Comparison of ENCODE assay signal across 8 cellular contexts in genomic region chr7:134755422-134756022, GRCh38. TPM values are rescaled to one million over a fixed set of nuclear protein-coding genes. Genes with fewer than 3 reads are reported as not detected.
DNase-seq lines count a peak whose midpoint lies in the region; ATAC-seq and TF ChIP-seq lines count a peak whose summit lies in the region.
"Had no signal": no experiment of that assay in that cellular context is flagged by ENCODE, and none has a peak within 500 bp of the region (broad histone marks: within the 10 kb centered on the region; RNA-seq: fewer than 3 reads in every experiment).

No MANE protein-coding gene starts in this region.

- POLR2A ChIA-PET in WTC11 (lab: Charles Lee), result no interaction called here

- H3K27ac ChIP-seq in GM23338 (ENCODE audit: low read depth), result no peak overlapping the region

- H3K27me3 Mint-ChIP-seq in GM23338 (ENCODE audit: insufficient read depth, low read depth, poor library complexity), result no peaks in the 10 kb centered on the region
- H3K27me3 Mint-ChIP-seq in WTC11 (ENCODE audit: low read depth), result no peaks in the 10 kb centered on the region; the same call in 1 of the 2 replicates

- no peaks in the 10 kb centered on the region for H4K20me1 ChIP-seq in GM23338 (replicated peaks; ENCODE audit: insufficient read depth)

- H3K36me3 Mint-ChIP-seq in GM23338 (ENCODE audit: low read depth), result no peaks in the 10 kb centered on the region
- H3K36me3 Mint-ChIP-seq in WTC11, result no peaks in the 10 kb centered on the region

- H3K4me2 ChIP-seq in GM23338, result no peak overlapping the region

- no peaks in the 10 kb centered on the region; the same call in 2 of the 3 replicates for H3K4me1 Mint-ChIP-seq in GM23338
- no peaks in the 10 kb centered on the region for H3K4me1 Mint-ChIP-seq in WTC11

- H2AFZ ChIP-seq in GM23338, result no peak overlapping the region

- H3K4me3 ChIP-seq in GM23338 (no peak overlapping the region), fibroblast of pulmonary artery (replicated peaks; ENCODE audit: low read depth, low read length) (no peak overlapping the region)

- no peak for DNase-seq in GM23338 (ENCODE audit: low spot score)
- peak; percentile 11 for DNase-seq in activated CD4-positive, alpha-beta T cell treated with anti-CD3 and anti-CD28 coated beads for 1 hour
- DNase-seq in fibroblast of pulmonary artery (ENCODE audit: low read depth), result peak; percentile 57
- DNase-seq in stimulated activated CD4-positive, alpha-beta T cell treated with anti-CD3 and anti-CD28 coated beads, TNF-alpha, amount 100 ng/mL, for 48 hours (ENCODE audit: low read depth in 3 of 3), result peak; percentile 12 to 32 (median 22)
- no peak for DNase-seq in activated CD4-positive, CD25-positive, alpha-beta regulatory T cell treated with anti-CD3 and anti-CD28 coated beads, Interleukin-2, amount 50 U/mL, for 72 hours
- no peak for DNase-seq in GM19238 (ENCODE audit: insufficient read length, low spot score)
- no peak for DNase-seq in WTC11 (ENCODE audit: low spot score)

- H3K36me3 ChIP-seq in GM23338 (ENCODE audit: insufficient read depth), result no peaks in the 10 kb centered on the region

- CTCF ChIA-PET in WTC11 (lab: Charles Lee), result interaction anchor here (1.0 to 1.4 kb wide), 3 partner anchors 31 to 138 kb away, joined by 3 read pairs; no protein-coding TSS in a partner anchor

- H3K27ac Mint-ChIP-seq in GM23338, result no peak overlapping the region
- no peak overlapping the region for H3K27ac Mint-ChIP-seq in WTC11
- H3K27ac Mint-ChIP-seq: T-helper 1 cell treated with Interleukin-12 subunit alpha and Interleukin-12 subunit beta and Interleukin-4 antibody, amounts not matched to agents 30 μg/mL and 1 μg/mL, for 36 hours had no signal

- H3K79me2 ChIP-seq in GM23338 (replicated peaks; ENCODE audit: insufficient read depth), result no peaks in the 10 kb centered on the region

- no peaks in the 10 kb centered on the region for H3K4me1 ChIP-seq in GM23338 (ENCODE audit: insufficient read depth)

- H3F3A ChIP-seq in GM23338 (replicated peaks; ENCODE audit: low read depth), result no peaks in the 10 kb centered on the region

- TF ChIP-seq CTCF in GM23338 (conservative IDR thresholded peaks at IDR 0.05; ENCODE audit: low read depth in 2 of 2) (peak; percentile 66 to 71), fibroblast of pulmonary artery (IDR thresholded peaks at IDR 0.05; ENCODE audit: low read length, missing control alignments) (peak; percentile 79), WTC11 (IDR thresholded peaks at IDR 0.05) (no peak)

- H3K9me3 Mint-ChIP-seq in GM23338 (no peaks in the 10 kb centered on the region), WTC11 (no peaks in the 10 kb centered on the region)
- H3K9me3 Mint-ChIP-seq: T-helper 1 cell treated with Interleukin-12 subunit alpha and Interleukin-12 subunit beta and Interleukin-4 antibody, amounts not matched to agents 30 μg/mL and 1 μg/mL, for 36 hours had no signal

- H3K4me3 Mint-ChIP-seq in GM23338, result no peak overlapping the region
- H3K4me3 Mint-ChIP-seq in WTC11, result no peak overlapping the region
- H3K4me3 Mint-ChIP-seq: T-helper 1 cell treated with Interleukin-12 subunit alpha and Interleukin-12 subunit beta and Interleukin-4 antibody, amounts not matched to agents 30 μg/mL and 1 μg/mL, for 36 hours had no signal

- no peaks in the 10 kb centered on the region for H3K27me3 ChIP-seq in GM23338 (ENCODE audit: insufficient read depth)

- no peaks in the 10 kb centered on the region for H3K9me2 ChIP-seq in GM23338 (ENCODE audit: insufficient read depth)

- ATAC-seq in GM23338 (no peak), WTC11 (no peak)

TF ChIP-seq in GM23338, 12 proteins besides CTCF, POLR2A, EP300 and RAD21 (continues in another document):
- TF ChIP-seq STAT1 (IDR thresholded peaks at IDR 0.05; ENCODE audit: unreplicated experiment) (no peak), POLR2AphosphoS5 (IDR thresholded peaks at IDR 0.05; ENCODE audit: low read depth) (no peak), JUNB (IDR thresholded peaks at IDR 0.05; ENCODE audit: unreplicated experiment) (no peak), CREB1 (CRISPR knock-in tag; IDR thresholded peaks at IDR 0.05; ENCODE audit: low read depth) (no peak), REST (IDR thresholded peaks at IDR 0.05; ENCODE audit: unreplicated experiment) (no peak), EZH2 (IDR thresholded peaks at IDR 0.05; ENCODE audit: low read depth, unreplicated experiment) (no peak), EZH2phosphoT487 (IDR thresholded peaks at IDR 0.05; ENCODE audit: unreplicated experiment) (no peak), NANOG (IDR thresholded peaks at IDR 0.05; ENCODE audit: borderline replicate concordance) (no peak), ZNF114 (CRISPR knock-in tag; IDR thresholded peaks at IDR 0.05) (no peak)

TF ChIP-seq in WTC11, 78 proteins besides CTCF, POLR2A, EP300 and RAD21:
- TF ChIP-seq GABPB1 (CRISPR knock-in tag; IDR thresholded peaks at IDR 0.05), result no peak
- no peak for TF ChIP-seq ZBTB43 (CRISPR knock-in tag; IDR thresholded peaks at IDR 0.05)
- TF ChIP-seq ZNF281 (CRISPR knock-in tag; IDR thresholded peaks at IDR 0.05), result no peak
- TF ChIP-seq TCF7 (CRISPR knock-in tag; IDR thresholded peaks at IDR 0.05; ENCODE audit: low read depth), result no peak
- no peak for TF ChIP-seq FOXJ3 (CRISPR knock-in tag; IDR thresholded peaks at IDR 0.05; ENCODE audit: borderline replicate concordance)

RNA-seq across cellular contexts. Expression of gene CALD1, which starts 23.9 kb away (rescaled TPM):
- total RNA-seq in GM23338 (2014; rRNA removed; shearing (Covaris generic)), result 132 and 133 TPM in 2 replicates
- polyA plus RNA-seq in GM23338 (2016; fragmentation: Nextera tagmentation; extraction: Ambion mirVana), result 762 and 842 TPM in 2 replicates
- 120 to 147 TPM (median 127 TPM) in 3 replicates for total RNA-seq in WTC11 (2021)

Comparison
In these comparisons a context has a peak if more than half of its experiments do, and no peak if none do; other contexts are left out.
1. DNase-seq: peak in activated CD4-positive, alpha-beta T cell treated with anti-CD3 and anti-CD28 coated beads for 1 hour (single experiment), fibroblast of pulmonary artery (single experiment) and stimulated activated CD4-positive, alpha-beta T cell treated with anti-CD3 and anti-CD28 coated beads, TNF-alpha, amount 100 ng/mL, for 48 hours (3 of 3); none in GM23338 (single experiment), activated CD4-positive, CD25-positive, alpha-beta regulatory T cell treated with anti-CD3 and anti-CD28 coated beads, Interleukin-2, amount 50 U/mL, for 72 hours (single experiment), GM19238 (single experiment) and WTC11 (single experiment).